20 cellular contexts compared by ENCODE assay signal in the genomic region with DNA sequence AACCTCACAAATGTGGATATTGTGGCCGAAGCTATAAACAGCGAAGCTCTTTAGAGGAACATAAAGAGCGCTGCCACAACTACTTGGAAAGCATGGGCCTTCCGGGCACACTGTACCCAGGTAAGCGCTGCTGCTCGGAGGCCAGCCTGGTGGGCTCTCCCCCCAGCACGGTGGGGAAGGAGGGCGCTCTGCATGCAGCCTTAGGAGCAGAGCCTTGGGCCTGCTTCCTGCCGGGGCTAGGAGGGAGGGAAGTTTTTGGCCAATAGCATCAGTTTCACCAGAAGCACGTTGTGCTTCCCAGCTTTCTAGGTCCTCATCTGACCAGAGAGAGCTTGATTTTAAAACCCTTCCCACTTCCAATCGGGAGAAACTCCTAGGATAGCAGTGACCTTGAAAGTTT.
A peak's percentile ranks its signal among the peaks of the same experiment; 100 is the strongest.
DNase-seq lines count a peak whose midpoint lies in the region; ATAC-seq, FAIRE-seq and TF ChIP-seq lines count a peak whose summit lies in the region.
"Had no signal": no experiment of that assay in that cellular context is flagged by ENCODE, and none has a peak within 500 bp of the region (broad histone marks: within the 10 kb centered on the region; RNA-seq: fewer than 3 reads in every experiment).

No MANE protein-coding gene starts in this region.

- no peaks in the 10 kb centered on the region for H3K27me3 ChIP-seq in CD4-positive, alpha-beta T cell (ENCODE audit: control insufficient read depth, insufficient read depth, low read length)

- H3K9me3 ChIP-seq in CD4-positive, alpha-beta T cell (ENCODE audit: control insufficient read depth, low read length), result no peaks in the 10 kb centered on the region
- H3K9me3 ChIP-seq: BE2C had no signal

- H3K4me1 Mint-ChIP-seq in activated T-cell treated with anti-CD3 and anti-CD28 coated beads, Interleukin-2, amount 50 U/mL, for 72 hours (ENCODE audit: low read depth), result peaks cover 85% of the 10 kb centered on the region
- peaks cover 81% of the 10 kb centered on the region for H3K4me1 Mint-ChIP-seq in activated T-cell treated with anti-CD3 and anti-CD28 coated beads, Interleukin-2, amount 50 U/mL, for 4 hours (ENCODE audit: low read depth)
- peaks cover 94% of the 10 kb centered on the region for H3K4me1 Mint-ChIP-seq in CD4-positive, alpha-beta T cell (ENCODE audit: low read depth)
- peaks cover 72% of the 10 kb centered on the region for H3K4me1 Mint-ChIP-seq in activated B cell treated with CpG ODN at 0.5 μM for 24 hours

- ATAC-seq in activated T-cell treated with anti-CD3 and anti-CD28 coated beads, Interleukin-2, amount 50 U/mL, for 72 hours (replicated peaks in 1 of 2), result no peak
- no peak for ATAC-seq in activated T-cell treated with anti-CD3 and anti-CD28 coated beads, Interleukin-2, amount 50 U/mL, for 4 hours
- no peak for ATAC-seq in CD4-positive, alpha-beta T cell (ENCODE audit: poor library complexity)
- ATAC-seq in activated B cell treated with CpG ODN at 0.5 μM for 24 hours (ENCODE audit: low read depth), result no peak

- TF ChIP-seq CTCF in CD4-positive, alpha-beta T cell (IDR thresholded peaks at IDR 0.05), result no peak
- TF ChIP-seq CTCF in activated B cell treated with CpG ODN at 0.5 μM for 24 hours (IDR thresholded peaks at IDR 0.05), result no peak

- H3K27me3 Mint-ChIP-seq in activated T-cell treated with anti-CD3 and anti-CD28 coated beads, Interleukin-2, amount 50 U/mL, for 72 hours (ENCODE audit: low read depth), result no peaks in the 10 kb centered on the region
- H3K27me3 Mint-ChIP-seq in activated T-cell treated with anti-CD3 and anti-CD28 coated beads, Interleukin-2, amount 50 U/mL, for 4 hours (ENCODE audit: low read depth), result no peaks in the 10 kb centered on the region
- no peaks in the 10 kb centered on the region for H3K27me3 Mint-ChIP-seq in CD4-positive, alpha-beta T cell
- H3K27me3 Mint-ChIP-seq in activated B cell treated with CpG ODN at 0.5 μM for 24 hours, result no peaks in the 10 kb centered on the region
- H3K27me3 Mint-ChIP-seq: CD4-positive, CD25-positive, alpha-beta regulatory T cell had no signal

- no peak overlapping the region for H3K27ac ChIP-seq in CD4-positive, alpha-beta T cell (ENCODE audit: low read depth, low read length)
- H3K27ac ChIP-seq: HL-60, KMS-11 had no signal

- no peak overlapping the region for H3K4me3 Mint-ChIP-seq in activated T-cell treated with anti-CD3 and anti-CD28 coated beads, Interleukin-2, amount 50 U/mL, for 72 hours
- no peak overlapping the region for H3K4me3 Mint-ChIP-seq in activated T-cell treated with anti-CD3 and anti-CD28 coated beads, Interleukin-2, amount 50 U/mL, for 4 hours
- no peak overlapping the region for H3K4me3 Mint-ChIP-seq in CD4-positive, alpha-beta T cell
- no peak overlapping the region for H3K4me3 Mint-ChIP-seq in activated B cell treated with CpG ODN at 0.5 μM for 24 hours
- H3K4me3 Mint-ChIP-seq: CD4-positive, CD25-positive, alpha-beta regulatory T cell had no signal

- CTCF ChIA-PET in CD4-positive, alpha-beta T cell (lab: Charles Lee), result interaction anchor here (1.0 kb wide), 1 partner anchor 182 kb away, joined by 3 read pairs; no protein-coding TSS in a partner anchor
- CTCF ChIA-PET in activated B cell treated with CpG ODN at 0.5 μM for 24 hours (lab: Charles Lee), result interaction anchor here (1.0 kb wide), 1 partner anchor 30 kb away, joined by 3 read pairs; no protein-coding TSS in a partner anchor

- intact Hi-C loops in CD4-positive, alpha-beta T cell (cut with DNase I, micrococcal nuclease), result no loop called here
- intact Hi-C loops in activated B cell treated with CpG ODN at 0.5 μM for 24 hours (cut with micrococcal nuclease), result no loop called here

- H3K9me3 Mint-ChIP-seq in activated T-cell treated with anti-CD3 and anti-CD28 coated beads, Interleukin-2, amount 50 U/mL, for 72 hours, result no peaks in the 10 kb centered on the region
- no peaks in the 10 kb centered on the region for H3K9me3 Mint-ChIP-seq in activated T-cell treated with anti-CD3 and anti-CD28 coated beads, Interleukin-2, amount 50 U/mL, for 4 hours
- H3K9me3 Mint-ChIP-seq in CD4-positive, alpha-beta T cell, result no peaks in the 10 kb centered on the region
- H3K9me3 Mint-ChIP-seq in activated B cell treated with CpG ODN at 0.5 μM for 24 hours, result no peaks in the 10 kb centered on the region
- H3K9me3 Mint-ChIP-seq: CD4-positive, CD25-positive, alpha-beta regulatory T cell had no signal

- TF ChIP-seq POLR2A in H54 (IDR thresholded peaks at IDR 0.05; ENCODE audit: low read depth, low read length), result no peak

- POLR2A ChIA-PET in CD4-positive, alpha-beta T cell (lab: Charles Lee), result no interaction called here
- POLR2A ChIA-PET in activated B cell treated with CpG ODN at 0.5 μM for 24 hours (lab: Charles Lee), result interaction anchor here (0.7 kb wide), 1 partner anchor 12 kb away, joined by 3 read pairs; no protein-coding TSS in a partner anchor

- H3K36me3 Mint-ChIP-seq in activated T-cell treated with anti-CD3 and anti-CD28 coated beads, Interleukin-2, amount 50 U/mL, for 72 hours (ENCODE audit: insufficient read depth in 2 of 2), result peaks cover 26 to 58% of the 10 kb centered on the region in 2 donors
- H3K36me3 Mint-ChIP-seq in activated T-cell treated with anti-CD3 and anti-CD28 coated beads, Interleukin-2, amount 50 U/mL, for 4 hours (ENCODE audit: insufficient read depth), result peaks cover 62% of the 10 kb centered on the region
- H3K36me3 Mint-ChIP-seq in CD4-positive, alpha-beta T cell (ENCODE audit: low read depth), result peaks cover 97% of the 10 kb centered on the region
- H3K36me3 Mint-ChIP-seq in activated B cell treated with CpG ODN at 0.5 μM for 24 hours (ENCODE audit: low read depth), result peaks cover 90% of the 10 kb centered on the region

- FAIRE-seq in H54 (lab: Jason Lieb, UNC), result no peak

- no peak for DNase-seq in activated T-cell treated with anti-CD3 and anti-CD28 coated beads, Interleukin-2, amount 50 U/mL, for 72 hours
- no peak for DNase-seq in activated T-cell treated with anti-CD3 and anti-CD28 coated beads, Interleukin-2, amount 50 U/mL, for 4 hours
- no peak for DNase-seq in CD4-positive, alpha-beta T cell
- DNase-seq in activated B cell treated with CpG ODN at 0.5 μM for 24 hours (no peak), iPS-NIHi7 (ENCODE audit: extremely low spot score) (peak; percentile 23), NCI-H2227 (lab: John Stamatoyannopoulos, UW; ENCODE audit: unreplicated experiment) (no peak), H54 (ENCODE audit: insufficient read length, low spot score) (no peak), mucosa of gallbladder (ENCODE audit: low spot score) (no peak)
- DNase-seq: BE2C; CD4-positive, CD25-positive, alpha-beta regulatory T cell; DMS153; GDM1; HCEC 1CT; NCI-H1417 treated with DMSO at 0.1 percent for 48 hours; NCI-H187 treated with DMSO at 0.1 percent for 48 hours; NCI-H226; NCI-H524; RPMI8226 had no signal

- peak overlapping the region; percentile 16 for H3K27ac Mint-ChIP-seq in activated T-cell treated with anti-CD3 and anti-CD28 coated beads, Interleukin-2, amount 50 U/mL, for 72 hours
- peak overlapping the region; percentile 94 for H3K27ac Mint-ChIP-seq in CD4-positive, alpha-beta T cell
- H3K27ac Mint-ChIP-seq in activated B cell treated with CpG ODN at 0.5 μM for 24 hours, result peak overlapping the region; percentile 41

Comparison
In these comparisons a context has a peak if more than half of its experiments do, and no peak if none do; other contexts are left out.
1. H3K27ac Mint-ChIP-seq: peak in every context shown above with its lines; median percentile 94 in CD4-positive, alpha-beta T cell; 41 in activated B cell treated with CpG ODN at 0.5 μM for 24 hours; 16 in activated T-cell treated with anti-CD3 and anti-CD28 coated beads, Interleukin-2, amount 50 U/mL, for 72 hours.